ENCODE assay signal across 8 cellular contexts in genomic region chr3:157064402-157064801, GRCh38.
A peak's percentile ranks its signal among the peaks of the same experiment; 100 is the strongest.
DNase-seq lines count a peak whose midpoint lies in the region; ATAC-seq and TF ChIP-seq lines count a peak whose summit lies in the region.

No MANE protein-coding gene starts in this region.

- no peak overlapping the region for H3K27ac ChIP-seq in CD4-positive, alpha-beta memory T cell (ENCODE audit: low read depth, low read length)
- H3K27ac ChIP-seq in RWPE1: no peak overlapping the region

- CTCF ChIA-PET in CD4-positive, alpha-beta memory T cell (lab: Charles Lee; ENCODE audit: partially characterized antibody): interaction anchor here (1.1 to 4.2 kb wide), 2 partner anchors 17 to 18 kb away, joined by 4 to 35 read pairs; no protein-coding TSS in a partner anchor
- CTCF ChIA-PET in RWPE1 (lab: Yijun Ruan, JAX): interaction anchor here (0.5 kb wide), 1 partner anchor 30 kb away, joined by 10 read pairs; no protein-coding TSS in a partner anchor

- H3K4me3 ChIP-seq in CD4-positive, alpha-beta memory T cell (ENCODE audit: low read length in 2 of 2): no peak overlapping the region

- peaks cover 0 to 2% (median 0%) of the 10 kb centered on the region in 7 donors for H3K9me3 Mint-ChIP-seq in naive B cell
- no peaks in the 10 kb centered on the region for H3K9me3 Mint-ChIP-seq in CD4-positive, alpha-beta memory T cell

- intact Hi-C loops in CD4-positive, alpha-beta memory T cell (cut with micrococcal nuclease): no loop called here

- H3K27me3 ChIP-seq in CD4-positive, alpha-beta memory T cell (ENCODE audit: insufficient read depth, low read length): no peaks in the 10 kb centered on the region

- H3K36me3 Mint-ChIP-seq in naive B cell: no peaks in the 10 kb centered on the region
- no peaks in the 10 kb centered on the region for H3K36me3 Mint-ChIP-seq in CD4-positive, alpha-beta memory T cell

- H3K4me3 Mint-ChIP-seq in naive B cell: peak overlapping the region in 6 of 8 donors; percentile 6 to 63 (median 30)
- H3K4me3 Mint-ChIP-seq in CD4-positive, alpha-beta memory T cell: no peak overlapping the region

- POLR2A ChIA-PET in CD4-positive, alpha-beta memory T cell (lab: Charles Lee; ENCODE audit: partially characterized antibody): no interaction called here
- POLR2A ChIA-PET in RWPE1 (lab: Yijun Ruan, JAX; ENCODE audit: low non-redundant PET): no interaction called here

- peaks cover 0 to 5% (median 0%) of the 10 kb centered on the region in 3 donors for H3K27me3 Mint-ChIP-seq in naive B cell
- peaks cover 0 to 2% of the 10 kb centered on the region in 2 donors for H3K27me3 Mint-ChIP-seq in CD4-positive, alpha-beta memory T cell

- H3K4me1 ChIP-seq in CD4-positive, alpha-beta memory T cell (ENCODE audit: insufficient read depth, low read length): peaks cover 38% of the 10 kb centered on the region

- H3K4me1 Mint-ChIP-seq in naive B cell: peaks cover 30 to 38% (median 35%) of the 10 kb centered on the region in 3 donors
- peaks cover 23 to 45% (median 36%) of the 10 kb centered on the region in 4 donors for H3K4me1 Mint-ChIP-seq in CD4-positive, alpha-beta memory T cell

- ATAC-seq in GM19025 (IDR thresholded peaks at IDR 0.05; ENCODE audit: low read depth, unreplicated experiment): peak; percentile 77
- peak; percentile 72 for ATAC-seq in HG02678 (IDR thresholded peaks at IDR 0.05; ENCODE audit: unreplicated experiment)
- ATAC-seq in naive B cell (ENCODE audit: low read depth in 2 of 2): peak; percentile 86 to 95

- H3K9me3 ChIP-seq in CD4-positive, alpha-beta memory T cell (ENCODE audit: control insufficient read depth in 1 of 2, low read length in 2 of 2): no peaks in the 10 kb centered on the region

- no peaks in the 10 kb centered on the region for H3K36me3 ChIP-seq in CD4-positive, alpha-beta memory T cell (ENCODE audit: insufficient read depth, low read length)

- no peak for TF ChIP-seq CTCF in RWPE1 (conservative IDR thresholded peaks at IDR 0.05; ENCODE audit: low read depth)

- peak overlapping the region; percentile 16 to 79 (median 57) for H3K27ac Mint-ChIP-seq in naive B cell
- H3K27ac Mint-ChIP-seq in CD4-positive, alpha-beta memory T cell: peak overlapping the region in 3 of 7 donors; percentile 39 to 70 (median 42)

- DNase-seq in Kasumi-1 (lab: John Stamatoyannopoulos, UW): peak; percentile 29 to 42
- DNase-seq in naive B cell: peak; percentile 53
- no peak for DNase-seq in activated CD4-positive, alpha-beta T cell treated with anti-CD3 and anti-CD28 coated beads, Interleukin-2, amount 50 U/mL, for 4 hours
- no peak for DNase-seq in CD4-positive, alpha-beta memory T cell
- no peak for DNase-seq in stimulated activated CD4-positive, alpha-beta T cell treated with anti-CD3 and anti-CD28 coated beads, Interleukin-4, amount 100 ng/mL, for 24 hours
- no peak for DNase-seq in RWPE1 (ENCODE audit: low spot score)

Comparison
In these comparisons a context has a peak if more than half of its experiments do, and no peak if none do; other contexts are left out.
1. DNase-seq: peak in Kasumi-1 (2 of 2) and naive B cell (single experiment); none in activated CD4-positive, alpha-beta T cell treated with anti-CD3 and anti-CD28 coated beads, Interleukin-2, amount 50 U/mL, for 4 hours (0 of 2), CD4-positive, alpha-beta memory T cell (0 of 5), stimulated activated CD4-positive, alpha-beta T cell treated with anti-CD3 and anti-CD28 coated beads, Interleukin-4, amount 100 ng/mL, for 24 hours (single experiment) and RWPE1 (single experiment).
2. H3K4me3 Mint-ChIP-seq: peak in naive B cell (6 of 8); none in CD4-positive, alpha-beta memory T cell (0 of 8).
3. Peak in every context shown above with its lines, with median percentiles within 50 percentile points of each other: ATAC-seq.